In genomic region chr2:190609397-190609796, GRCh38 we compare ENCODE assay signal across 8 cellular contexts. TPM values are rescaled to one million over a fixed set of nuclear protein-coding genes. Genes with fewer than 3 reads are reported as not detected.
DNase-seq lines count a peak whose midpoint lies in the region; ATAC-seq, FAIRE-seq and TF ChIP-seq lines count a peak whose summit lies in the region.
"Not testable (repeated sequence)": the region's sequence is repeated elsewhere in the genome, so short reads cannot be mapped to it uniquely, and the experiment has no call there.

No MANE protein-coding gene starts in this region.

- not testable (repeated sequence) for TF ChIP-seq RAD21 in A549 (conservative IDR thresholded peaks at IDR 0.05 in 1 of 2, IDR thresholded peaks at IDR 0.05 in 1 of 2)

- not testable (repeated sequence) for TF ChIP-seq CTCF in A549 (IDR thresholded peaks at IDR 0.05); Calu3 (IDR thresholded peaks at IDR 0.05; ENCODE audit: unreplicated experiment); VCaP (conservative IDR thresholded peaks at IDR 0.05); endodermal cell (conservative IDR thresholded peaks at IDR 0.05); hepatocyte (IDR thresholded peaks at IDR 0.05; ENCODE audit: poor library complexity); progenitor cell of endocrine pancreas (IDR thresholded peaks at IDR 0.05; ENCODE audit: unreplicated experiment)

- H3K4me1 Mint-ChIP-seq in Calu3 (ENCODE audit: low read depth, unreplicated experiment) (peaks cover 35% of the 10 kb centered on the region), progenitor cell of endocrine pancreas (ENCODE audit: low read depth) (peaks cover 23% of the 10 kb centered on the region)
- H3K4me1 Mint-ChIP-seq in endodermal cell: not testable (repeated sequence)

- not testable (repeated sequence) for H3K27me3 Mint-ChIP-seq in Calu3 (ENCODE audit: unreplicated experiment); endodermal cell (ENCODE audit: insufficient read depth); progenitor cell of endocrine pancreas

- not testable (repeated sequence) for H3K9me3 Mint-ChIP-seq in Calu3 (ENCODE audit: low read depth, unreplicated experiment)
- H3K9me3 Mint-ChIP-seq in endodermal cell (peaks cover 25% of the 10 kb centered on the region), progenitor cell of endocrine pancreas (ENCODE audit: low read depth) (peaks cover 11% of the 10 kb centered on the region)

- H3K36me3 Mint-ChIP-seq in Calu3 (ENCODE audit: insufficient read depth, unreplicated experiment); endodermal cell (ENCODE audit: low read depth); progenitor cell of endocrine pancreas (ENCODE audit: insufficient read depth): not testable (repeated sequence)

- FAIRE-seq in A549 (lab: Jason Lieb, UNC): not testable (repeated sequence)
- FAIRE-seq in RCC 7860 (lab: Jason Lieb, UNC): peak; percentile 88

- H3K79me2 ChIP-seq in hepatocyte: not testable (repeated sequence)

- not testable (repeated sequence) for H3K27me3 ChIP-seq in endodermal cell (ENCODE audit: control insufficient read depth, insufficient read depth, low read length, poor library complexity, severe bottlenecking); hepatocyte

- peaks cover 41% of the 10 kb centered on the region for H3K4me1 ChIP-seq in A549
- not testable (repeated sequence) for H3K4me1 ChIP-seq in endodermal cell (ENCODE audit: control insufficient read depth, insufficient read depth, low read length)
- H3K4me1 ChIP-seq in hepatocyte (ENCODE audit: insufficient read depth): peaks cover 20% of the 10 kb centered on the region

- H3K36me3 ChIP-seq in endodermal cell (ENCODE audit: control insufficient read depth, insufficient read depth, low read length); hepatocyte (replicated peaks; ENCODE audit: insufficient read depth, low read depth): not testable (repeated sequence)

- H3K4me2 ChIP-seq in A549 (peak overlapping the region; percentile 87), hepatocyte (peak overlapping the region; percentile 23)

- H2AFZ ChIP-seq in hepatocyte: not testable (repeated sequence)

- peak overlapping the region; percentile 88 to 93 for H3K27ac ChIP-seq in A549
- H3K27ac ChIP-seq in VCaP: 0 out of 2 replicates have a peak overlapping the region, but pooled peaks have one; percentile 16
- H3K27ac ChIP-seq in endodermal cell (ENCODE audit: low read depth, low read length): not testable (repeated sequence)
- H3K27ac ChIP-seq in hepatocyte: peak overlapping the region; percentile 64

- intact Hi-C loops in Calu3 (cut with micrococcal nuclease; ENCODE audit: unreplicated experiment): not testable (repeated sequence)

- not testable (repeated sequence) for ATAC-seq in A549
- ATAC-seq in left lobe of liver: peak; percentile 48

- POLR2A ChIA-PET in A549 (lab: Yijun Ruan, JAX): not testable (repeated sequence)

- not testable (repeated sequence) for BruUV-seq in Calu3 (replicated peaks; lab: Mats Ljungman, UMichigan)

- not testable (repeated sequence) for H3K9me2 ChIP-seq in hepatocyte (replicated peaks; ENCODE audit: insufficient read depth)

- H3K4me3 Mint-ChIP-seq in Calu3 (ENCODE audit: low read depth, unreplicated experiment); endodermal cell; progenitor cell of endocrine pancreas (ENCODE audit: low read depth): not testable (repeated sequence)

- not testable (repeated sequence) for TF ChIP-seq POLR2A in A549 (IDR thresholded peaks at IDR 0.05; ENCODE audit: low read length)

- H3K4me3 ChIP-seq in A549, hepatocyte: not testable (repeated sequence)
- peak overlapping the region; percentile 55 for H3K4me3 ChIP-seq in endodermal cell (ENCODE audit: low read length)

- not testable (repeated sequence) for H3K9ac ChIP-seq in endodermal cell (ENCODE audit: extremely low read depth, low read length, poor library complexity, severe bottlenecking)

- CTCF ChIA-PET in A549 (lab: Yijun Ruan, JAX); Calu3 (lab: Charles Lee): not testable (repeated sequence)

- H4K20me1 ChIP-seq in hepatocyte (ENCODE audit: insufficient read depth, poor library complexity, severe bottlenecking): not testable (repeated sequence)

- H3K27ac Mint-ChIP-seq in Calu3 (ENCODE audit: unreplicated experiment) (peak overlapping the region; percentile 77), endodermal cell (peak overlapping the region; percentile 56), progenitor cell of endocrine pancreas (peak overlapping the region; percentile 89)

- TF ChIP-seq EP300 in A549 (IDR thresholded peaks at IDR 0.05): not testable (repeated sequence)

- not testable (repeated sequence) for H3K9me3 ChIP-seq in A549; hepatocyte (ENCODE audit: low read depth)
- H3K9me3 ChIP-seq in endodermal cell (ENCODE audit: control insufficient read depth, low read length): peaks cover 41% of the 10 kb centered on the region

- DNase-seq in A549 (ENCODE audit: low read depth in 1 of 2, low spot score in 1 of 2): peak in 1 of 2 experiments; percentile 23
- not testable (repeated sequence) for DNase-seq in Calu3; RCC 7860 (ENCODE audit: low spot score); endodermal cell; hepatocyte (ENCODE audit: low spot score); left lobe of liver (ENCODE audit: low spot score); progenitor cell of endocrine pancreas (ENCODE audit: low spot score, unreplicated experiment)

- WGBS in A549 (ENCODE audit: missing lambda C conversion rate): 12% methylated on average over 1 of the region's 1 CpG
- 97% methylated on average over 1 of the region's 1 CpG; no CpG with 5 or more reads in 1 of the 2 experiments for WGBS in endodermal cell (ENCODE audit: insufficient coverage in 1 of 2, insufficient read length in 1 of 2), 2 experiments
- WGBS in hepatocyte (ENCODE audit: low lambda C conversion rate, missing lambda C conversion rate): 11% methylated on average over 1 of the region's 1 CpG

RNA-seq across cellular contexts. Expression of gene NAB1, which starts 39.5 kb away (rescaled TPM):
- polyA plus RNA-seq in A549 (2011; rRNA removed) (55.6 and 67.3 TPM in 2 replicates), A549 (2017; fragmentation: RNase III; extraction: RNeasy Plus Mini Kit Qiagen cat#74134 plus additional on column Dnase treatment) (31.8 to 37.8 TPM (median 37.6 TPM) in 3 replicates), hepatocyte (9.9 and 10.1 TPM in 2 replicates)
- polyA plus RNA-seq in A549 (2012; cell fraction: cytosol; rRNA removed): 16.7 and 17.6 TPM in 2 replicates
- 15.7 and 20.3 TPM in 2 replicates for polyA plus RNA-seq in A549 (2012; cell fraction: nucleus; rRNA removed)
- 60.9 and 70.4 TPM in 2 replicates for polyA minus RNA-seq in A549 (2011; rRNA and poly(A)+ RNA removed)
- total RNA-seq in Calu3 (2022) (39.7 and 52.1 TPM in 2 replicates), endodermal cell (10 to 100 TPM; 21.7 to 36.1 TPM), hepatocyte (41.8 and 46.6 TPM in 2 replicates), left lobe of liver (27.0 TPM), progenitor cell of endocrine pancreas (57.1 and 64.1 TPM in 2 replicates)
- 41.1 TPM for polyA plus RNA-seq in endodermal cell (2013, experiment 1 of 2)
- 42.3 TPM for polyA plus RNA-seq in endodermal cell (2013, experiment 2 of 2)
